Comparison of ENCODE assay signal across 9 cellular contexts in genomic region chr1:30823627-30823968, GRCh38.
A peak's percentile ranks its signal among the peaks of the same experiment; 100 is the strongest.
DNase-seq lines count a peak whose midpoint lies in the region; ATAC-seq and TF ChIP-seq lines count a peak whose summit lies in the region.
"Had no signal": no experiment of that assay in that cellular context is flagged by ENCODE, and none has a peak within 500 bp of the region (broad histone marks: within the 10 kb centered on the region; RNA-seq: fewer than 3 reads in every experiment).

No MANE protein-coding gene starts in this region.

- no peak for ATAC-seq in GM18505 (IDR thresholded peaks at IDR 0.05; ENCODE audit: unreplicated experiment)
- no peak for ATAC-seq in activated CD8-positive, alpha-beta T cell treated with anti-CD3 and anti-CD28 coated beads, Interleukin-2, amount 10 ng/mL, durations not matched to agents 7 days and 5 days

- no peak for TF ChIP-seq CTCF in SK-N-SH (IDR thresholded peaks at IDR 0.05)
- no peak for TF ChIP-seq CTCF in fibroblast of the aortic adventitia (IDR thresholded peaks at IDR 0.05; ENCODE audit: insufficient read depth, low read length)

- CTCF ChIA-PET in CD4-positive, alpha-beta memory T cell (lab: Charles Lee; ENCODE audit: partially characterized antibody) = interaction anchor here (1.6 kb wide), 1 partner anchor 22 kb away, joined by 4 read pairs; no protein-coding TSS in a partner anchor
- CTCF ChIA-PET in SK-N-SH (lab: Yijun Ruan, JAX) = interaction anchor here (0.8 to 34.2 kb wide), 4 partner anchors 22 to 90 kb away, joined by 3 to 1422 read pairs (median 10); partner anchors contain the start of gene SDC3
- CTCF ChIA-PET in activated CD8-positive, alpha-beta T cell treated with anti-CD3 and anti-CD28 coated beads, Interleukin-2, amount 10 ng/mL, durations not matched to agents 7 days and 5 days (lab: Charles Lee) = interaction anchor here (1.3 kb wide), 2 partner anchors 23 to 44 kb away, joined by 3 to 4 read pairs; no protein-coding TSS in a partner anchor

- H3K4me3 Mint-ChIP-seq in CD4-positive, alpha-beta memory T cell = peak overlapping the region in 7 of 8 donors; percentile 81 to 91 (median 89)
- no peak overlapping the region for H3K4me3 Mint-ChIP-seq in activated CD8-positive, alpha-beta T cell treated with anti-CD3 and anti-CD28 coated beads, Interleukin-2, amount 10 ng/mL, durations not matched to agents 7 days and 5 days

- H3K27me3 Mint-ChIP-seq in CD4-positive, alpha-beta memory T cell = peaks cover 33 to 53% of the 10 kb centered on the region in 2 donors
- H3K27me3 Mint-ChIP-seq in activated CD8-positive, alpha-beta T cell treated with anti-CD3 and anti-CD28 coated beads, Interleukin-2, amount 10 ng/mL, durations not matched to agents 7 days and 5 days (ENCODE audit: low read depth) = peaks cover 69% of the 10 kb centered on the region

- no peaks in the 10 kb centered on the region for H3K36me3 Mint-ChIP-seq in CD4-positive, alpha-beta memory T cell
- H3K36me3 Mint-ChIP-seq in activated CD8-positive, alpha-beta T cell treated with anti-CD3 and anti-CD28 coated beads, Interleukin-2, amount 10 ng/mL, durations not matched to agents 7 days and 5 days (ENCODE audit: low read depth) = no peaks in the 10 kb centered on the region

- H3K9me2 ChIP-seq in SK-N-SH = no peaks in the 10 kb centered on the region

- no peak overlapping the region for H2AFZ ChIP-seq in SK-N-SH (ENCODE audit: low read depth)

- no peak for TF ChIP-seq POLR2A in GM18505 (IDR thresholded peaks at IDR 0.05; ENCODE audit: borderline replicate concordance, extremely low read depth, insufficient read depth, insufficient read length)

- no peak overlapping the region for H3K27ac ChIP-seq in CD4-positive, alpha-beta memory T cell (ENCODE audit: low read depth, low read length)
- H3K27ac ChIP-seq in SK-N-SH (ENCODE audit: low read depth in 2 of 2, low read length in 1 of 2) = peak overlapping the region; percentile 96 to 97

- H3K36me3 ChIP-seq in CD4-positive, alpha-beta memory T cell (ENCODE audit: insufficient read depth, low read length) = no peaks in the 10 kb centered on the region
- no peaks in the 10 kb centered on the region for H3K36me3 ChIP-seq in SK-N-SH (replicated peaks in 1 of 2; ENCODE audit: control insufficient read depth in 1 of 2, insufficient read depth in 2 of 2, low read length in 1 of 2)

- H3K79me2 ChIP-seq in SK-N-SH (ENCODE audit: insufficient read depth) = no peaks in the 10 kb centered on the region

- TF ChIP-seq EP300 in SK-N-SH (IDR thresholded peaks at IDR 0.05; ENCODE audit: borderline replicate concordance in 1 of 2, low read depth in 1 of 2, low read length in 1 of 2) = no peak

- H3K4me1 Mint-ChIP-seq in CD4-positive, alpha-beta memory T cell = peaks cover 10 to 32% (median 15%) of the 10 kb centered on the region in 4 donors
- peaks cover 23% of the 10 kb centered on the region for H3K4me1 Mint-ChIP-seq in activated CD8-positive, alpha-beta T cell treated with anti-CD3 and anti-CD28 coated beads, Interleukin-2, amount 10 ng/mL, durations not matched to agents 7 days and 5 days (ENCODE audit: low read depth)

- H3K4me1 ChIP-seq in CD4-positive, alpha-beta memory T cell (ENCODE audit: insufficient read depth, low read length) = peaks cover 25% of the 10 kb centered on the region
- peaks cover 16 to 28% of the 10 kb centered on the region in 2 experiments for H3K4me1 ChIP-seq in SK-N-SH (ENCODE audit: control insufficient read depth in 1 of 2, insufficient read depth in 2 of 2, low read depth in 1 of 2, low read length in 1 of 2)

- peaks cover 0 to 2% (median 0%) of the 10 kb centered on the region in 8 donors for H3K9me3 Mint-ChIP-seq in CD4-positive, alpha-beta memory T cell
- H3K9me3 Mint-ChIP-seq in activated CD8-positive, alpha-beta T cell treated with anti-CD3 and anti-CD28 coated beads, Interleukin-2, amount 10 ng/mL, durations not matched to agents 7 days and 5 days (ENCODE audit: insufficient read depth) = no peaks in the 10 kb centered on the region
- H3K9me3 Mint-ChIP-seq: activated naive CD4-positive, alpha-beta T cell treated with anti-CD3 and anti-CD28 coated beads, Interleukin-2, amount 10 ng/mL, durations not matched to agents 7 days and 5 days had no signal

- no peaks in the 10 kb centered on the region for H4K20me1 ChIP-seq in SK-N-SH (ENCODE audit: insufficient read depth)

- H3K27me3 ChIP-seq in CD4-positive, alpha-beta memory T cell (ENCODE audit: insufficient read depth, low read length) = peaks cover 17% of the 10 kb centered on the region
- H3K27me3 ChIP-seq in SK-N-SH (ENCODE audit: insufficient read depth) = no peaks in the 10 kb centered on the region

- WGBS in SK-N-SH (ENCODE audit: low lambda C conversion rate) = 85% methylated on average over 3 of the region's 3 CpGs

- H3K9ac ChIP-seq in SK-N-SH = peak overlapping the region; percentile 64

- POLR2A ChIA-PET in CD4-positive, alpha-beta memory T cell (lab: Charles Lee; ENCODE audit: partially characterized antibody) = interaction anchor here (1.6 kb wide), 1 partner anchor 105 kb away, joined by 3 read pairs; no protein-coding TSS in a partner anchor
- POLR2A ChIA-PET in SK-N-SH (lab: Yijun Ruan, JAX) = interaction anchor here (0.8 to 1.7 kb wide), 2 partner anchors 33 to 63 kb away, joined by 3 to 4 read pairs; no protein-coding TSS in a partner anchor
- POLR2A ChIA-PET in activated CD8-positive, alpha-beta T cell treated with anti-CD3 and anti-CD28 coated beads, Interleukin-2, amount 10 ng/mL, durations not matched to agents 7 days and 5 days (lab: Charles Lee) = no interaction called here

- H3K4me2 ChIP-seq in SK-N-SH = peak overlapping the region; percentile 77

- no peak for TF ChIP-seq RAD21 in SK-N-SH (IDR thresholded peaks at IDR 0.05; ENCODE audit: low read length)

- no peaks in the 10 kb centered on the region for H3K9me3 ChIP-seq in CD4-positive, alpha-beta memory T cell (ENCODE audit: control insufficient read depth in 1 of 2, low read length in 2 of 2)
- H3K9me3 ChIP-seq in SK-N-SH = no peaks in the 10 kb centered on the region

- H3K4me3 ChIP-seq in CD4-positive, alpha-beta memory T cell (ENCODE audit: low read length in 2 of 2) = peak overlapping the region in 1 of 2 donors; percentile 15
- H3K4me3 ChIP-seq in SK-N-SH (ENCODE audit: low read depth in 2 of 2, low read length in 1 of 2) (peak overlapping the region; percentile 54 to 61), fibroblast of the aortic adventitia (ENCODE audit: low read depth, low read length) (peak overlapping the region; percentile 2)

- H3F3A ChIP-seq in SK-N-SH (replicated peaks; ENCODE audit: insufficient read depth) = peaks cover 8% of the 10 kb centered on the region

- H3K27ac Mint-ChIP-seq in CD4-positive, alpha-beta memory T cell = no peak overlapping the region
- H3K27ac Mint-ChIP-seq in activated CD8-positive, alpha-beta T cell treated with anti-CD3 and anti-CD28 coated beads, Interleukin-2, amount 10 ng/mL, durations not matched to agents 7 days and 5 days = no peak overlapping the region
- H3K27ac Mint-ChIP-seq: activated naive CD4-positive, alpha-beta T cell treated with anti-CD3 and anti-CD28 coated beads, Interleukin-2, amount 10 ng/mL, durations not matched to agents 7 days and 5 days had no signal

- DNase-seq in CD4-positive, alpha-beta memory T cell = no peak
- no peak for DNase-seq in SK-N-SH
- DNase-seq in fibroblast of the aortic adventitia (ENCODE audit: low read depth) = no peak
- peak; percentile 51 for DNase-seq in posterior vena cava (ENCODE audit: low spot score)
- no peak for DNase-seq in NCI-H2081 treated with DMSO at 0.1 percent for 48 hours (lab: John Stamatoyannopoulos, UW)
- no peak for DNase-seq in activated CD8-positive, alpha-beta T cell treated with anti-CD3 and anti-CD28 coated beads, Interleukin-2, amount 10 ng/mL, durations not matched to agents 7 days and 5 days
- no peak for DNase-seq in NCI-H524 (lab: John Stamatoyannopoulos, UW)

- intact Hi-C loops in CD4-positive, alpha-beta memory T cell (cut with micrococcal nuclease) = no loop called here
- intact Hi-C loops in posterior vena cava (cut with DNase I) = no loop called here

TF ChIP-seq in SK-N-SH, 30 proteins besides CTCF, POLR2A, EP300 and RAD21:
- no peak for TF ChIP-seq MAX (IDR thresholded peaks at IDR 0.05; ENCODE audit: low read depth)
- TF ChIP-seq NFIC (IDR thresholded peaks at IDR 0.05; ENCODE audit: borderline replicate concordance) = no peak
- no peak for TF ChIP-seq TCF12 (IDR thresholded peaks at IDR 0.05)
- TF ChIP-seq RCOR1 (IDR thresholded peaks at IDR 0.05; ENCODE audit: low read length) = no peak
- TF ChIP-seq FOSL2 (IDR thresholded peaks at IDR 0.05; ENCODE audit: borderline replicate concordance, low read depth) = no peak
- TF ChIP-seq ELF1 (IDR thresholded peaks at IDR 0.05) = no peak
- no peak for TF ChIP-seq SMC3 (IDR thresholded peaks at IDR 0.05; ENCODE audit: low read depth, low read length)
TF ChIP-seq in SK-N-SH: peak in this region for 0.
